Comparison of ENCODE assay signal across 8 cellular contexts in genomic region chr2:64453710-64454315, GRCh38. TPM values are rescaled to one million over a fixed set of nuclear protein-coding genes. Genes with fewer than 3 reads are reported as not detected.
DNase-seq lines count a peak whose midpoint lies in the region; ATAC-seq and TF ChIP-seq lines count a peak whose summit lies in the region.

Gene LGALSL, plus strand, starts transcription at chr2:64454162. Its CDS starts 384 bp downstream, at chr2:64454546.

- H3K9ac ChIP-seq in muscle layer of colon (ENCODE audit: low read length): peak within 1 kb of the TSS; percentile 37

- H3K27me3 ChIP-seq in esophagus muscularis mucosa: no peaks in the 10 kb centered on the region
- no peaks in the 10 kb centered on the region for H3K27me3 ChIP-seq in muscle layer of colon (ENCODE audit: control insufficient read depth in 1 of 2, insufficient read depth in 2 of 2, low read length in 2 of 2)

- WGBS in esophagus muscularis mucosa: 2% methylated on average over 13 of the region's 50 CpGs
- under 1% methylated on average over 50 of the region's 50 CpGs for WGBS in urinary bladder

- CTCF ChIA-PET in activated CD4-positive, alpha-beta T cell treated with anti-CD3 and anti-CD28 coated beads, Interleukin-2, amount 10 ng/mL, durations not matched to agents 7 days and 5 days (lab: Charles Lee): no interaction called here

- H3K9me3 ChIP-seq in esophagus muscularis mucosa (no peaks in the 10 kb centered on the region), muscle layer of colon (ENCODE audit: low read length) (no peaks in the 10 kb centered on the region)

- H3K4me3 Mint-ChIP-seq in activated CD4-positive, alpha-beta T cell treated with anti-CD3 and anti-CD28 coated beads, Interleukin-2, amount 10 ng/mL, durations not matched to agents 7 days and 5 days: peak within 1 kb of the TSS; percentile 82

- peak; percentile 45 for ATAC-seq in GM21717 (IDR thresholded peaks at IDR 0.05; ENCODE audit: unreplicated experiment)

- peaks cover 42% of the 10 kb centered on the region for H3K27me3 Mint-ChIP-seq in activated CD4-positive, alpha-beta T cell treated with anti-CD3 and anti-CD28 coated beads, Interleukin-2, amount 10 ng/mL, durations not matched to agents 7 days and 5 days

- H3K4me1 ChIP-seq in esophagus muscularis mucosa: peaks cover 20 to 29% (median 22%) of the 10 kb centered on the region in 4 donors
- peaks cover 19% of the 10 kb centered on the region for H3K4me1 ChIP-seq in muscle layer of colon (ENCODE audit: insufficient read depth, low read length)
- H3K4me1 ChIP-seq in urinary bladder (ENCODE audit: insufficient read depth): no peaks in the 10 kb centered on the region

- H3K27ac ChIP-seq in esophagus muscularis mucosa (replicated peaks in 1 of 4) (peak within 1 kb of the TSS; percentile 96 to 98 (median 98)), muscle layer of colon (ENCODE audit: low read depth, low read length) (peak within 1 kb of the TSS; percentile 84), urinary bladder (ENCODE audit: low read depth) (peak within 1 kb of the TSS; percentile 85)

- H3K9me3 Mint-ChIP-seq in activated CD4-positive, alpha-beta T cell treated with anti-CD3 and anti-CD28 coated beads, Interleukin-2, amount 10 ng/mL, durations not matched to agents 7 days and 5 days: no peaks in the 10 kb centered on the region

- DNase-seq in SKM-1 treated with dmso at 0.1 percent for 144 hours (lab: John Stamatoyannopoulos, UW; ENCODE audit: unreplicated experiment): peak; percentile 42
- DNase-seq in SKM-1 (lab: John Stamatoyannopoulos, UW; ENCODE audit: unreplicated experiment): no peak
- no peak for DNase-seq in activated CD4-positive, alpha-beta T cell treated with anti-CD3 and anti-CD28 coated beads, Interleukin-2, amount 10 ng/mL, durations not matched to agents 7 days and 5 days
- DNase-seq in esophagus muscularis mucosa (ENCODE audit: extremely low spot score): peak; percentile 93

- no peak within 1 kb of the TSS for H3K27ac Mint-ChIP-seq in activated CD4-positive, alpha-beta T cell treated with anti-CD3 and anti-CD28 coated beads, Interleukin-2, amount 10 ng/mL, durations not matched to agents 7 days and 5 days

- no peak for TF ChIP-seq EP300 in Ishikawa (IDR thresholded peaks at IDR 0.05; ENCODE audit: borderline replicate concordance)
- no peak for TF ChIP-seq EP300 in esophagus muscularis mucosa (IDR thresholded peaks at IDR 0.05)

- peak; percentile 47 for TF ChIP-seq POLR2A in esophagus muscularis mucosa (IDR thresholded peaks at IDR 0.05; ENCODE audit: low read depth)

- peaks cover 12% of the 10 kb centered on the region for H3K4me1 Mint-ChIP-seq in activated CD4-positive, alpha-beta T cell treated with anti-CD3 and anti-CD28 coated beads, Interleukin-2, amount 10 ng/mL, durations not matched to agents 7 days and 5 days

- POLR2A ChIA-PET in activated CD4-positive, alpha-beta T cell treated with anti-CD3 and anti-CD28 coated beads, Interleukin-2, amount 10 ng/mL, durations not matched to agents 7 days and 5 days (lab: Charles Lee): no interaction called here

- peaks cover 0 to 26% (median 25%) of the 10 kb centered on the region in 4 donors for H3K36me3 ChIP-seq in esophagus muscularis mucosa
- peaks cover 10% of the 10 kb centered on the region for H3K36me3 ChIP-seq in muscle layer of colon (ENCODE audit: insufficient read depth, low read length)
- H3K36me3 ChIP-seq in urinary bladder (ENCODE audit: insufficient read depth): no peaks in the 10 kb centered on the region

- H3K36me3 Mint-ChIP-seq in activated CD4-positive, alpha-beta T cell treated with anti-CD3 and anti-CD28 coated beads, Interleukin-2, amount 10 ng/mL, durations not matched to agents 7 days and 5 days (ENCODE audit: low read depth): peaks cover 2% of the 10 kb centered on the region

- H3K4me3 ChIP-seq in esophagus muscularis mucosa: peak within 1 kb of the TSS; percentile 83 to 97 (median 89)
- peak within 1 kb of the TSS; percentile 65 to 89 for H3K4me3 ChIP-seq in muscle layer of colon (ENCODE audit: low read depth in 1 of 2, low read length in 2 of 2)
- peak within 1 kb of the TSS; percentile 91 for H3K4me3 ChIP-seq in urinary bladder (ENCODE audit: low read depth, low read length)

- intact Hi-C loops in esophagus muscularis mucosa (cut with DNase I): loop anchor here (10.0 kb wide), 1 partner anchor 201 kb away; the partner anchor contains the start of gene SERTAD2

- TF ChIP-seq RAD21 in Ishikawa (IDR thresholded peaks at IDR 0.05; ENCODE audit: low read depth): no peak

- TF ChIP-seq CTCF in esophagus muscularis mucosa (IDR thresholded peaks at IDR 0.05): no peak

TF ChIP-seq in Ishikawa, 13 proteins besides CTCF, POLR2A, EP300 and RAD21:
- peak; percentile 81 for TF ChIP-seq MAX (IDR thresholded peaks at IDR 0.05)
- no peak for TF ChIP-seq YY1 (IDR thresholded peaks at IDR 0.05; ENCODE audit: low read depth)
- TF ChIP-seq USF1 (IDR thresholded peaks at IDR 0.05): peak; percentile 89
- TF ChIP-seq TAF1 (IDR thresholded peaks at IDR 0.05; ENCODE audit: low read depth): peak; percentile 16; the same call in 1 of the 2 replicates
- peak; percentile 28; the same call in 1 of the 2 replicates for TF ChIP-seq TCF12 (IDR thresholded peaks at IDR 0.05; ENCODE audit: low read depth)
- no peak for TF ChIP-seq CEBPB (IDR thresholded peaks at IDR 0.05)
- no peak for TF ChIP-seq NFIC (IDR thresholded peaks at IDR 0.05)
- no peak for TF ChIP-seq ZBTB7A (IDR thresholded peaks at IDR 0.05; ENCODE audit: low read depth)
- TF ChIP-seq FOXM1 (IDR thresholded peaks at IDR 0.05; ENCODE audit: borderline replicate concordance, low read depth): no peak
- no peak; the same call in 1 of the 2 replicates for TF ChIP-seq TEAD4 (IDR thresholded peaks at IDR 0.05)
- TF ChIP-seq REST (IDR thresholded peaks at IDR 0.05; ENCODE audit: low read depth): no peak
- TF ChIP-seq CREB1 (IDR thresholded peaks at IDR 0.05; ENCODE audit: low read depth): no peak
- no peak for TF ChIP-seq EGR1 (IDR thresholded peaks at IDR 0.05)

RNA-seq across cellular contexts. Expression of gene LGALSL, which starts in this region (rescaled TPM):
- 1 to 10 TPM in 1 of 2 experiments, under 1 TPM in 1; 0.83 to 1.2 TPM for total RNA-seq in activated CD4-positive, alpha-beta T cell treated with anti-CD3 and anti-CD28 coated beads, Interleukin-2, amount 10 ng/mL, durations not matched to agents 7 days and 5 days
- total RNA-seq in esophagus muscularis mucosa (10 to 100 TPM; 12.3 to 20.2 (median 17.5) TPM), urinary bladder (20.6 TPM)
- 4.7 TPM for polyA plus RNA-seq in urinary bladder

Comparison
In these comparisons a context has a peak if more than half of its experiments do, and no peak if none do; other contexts are left out.
1. DNase-seq: peak in SKM-1 treated with dmso at 0.1 percent for 144 hours (single experiment) and esophagus muscularis mucosa (single experiment); none in SKM-1 (single experiment) and activated CD4-positive, alpha-beta T cell treated with anti-CD3 and anti-CD28 coated beads, Interleukin-2, amount 10 ng/mL, durations not matched to agents 7 days and 5 days (single experiment).
2. Peak in every context shown above with its lines, with median percentiles within 50 percentile points of each other: H3K27ac ChIP-seq and H3K4me3 ChIP-seq.